ENCODE assay signal across 21 cellular contexts in the genomic region with DNA sequence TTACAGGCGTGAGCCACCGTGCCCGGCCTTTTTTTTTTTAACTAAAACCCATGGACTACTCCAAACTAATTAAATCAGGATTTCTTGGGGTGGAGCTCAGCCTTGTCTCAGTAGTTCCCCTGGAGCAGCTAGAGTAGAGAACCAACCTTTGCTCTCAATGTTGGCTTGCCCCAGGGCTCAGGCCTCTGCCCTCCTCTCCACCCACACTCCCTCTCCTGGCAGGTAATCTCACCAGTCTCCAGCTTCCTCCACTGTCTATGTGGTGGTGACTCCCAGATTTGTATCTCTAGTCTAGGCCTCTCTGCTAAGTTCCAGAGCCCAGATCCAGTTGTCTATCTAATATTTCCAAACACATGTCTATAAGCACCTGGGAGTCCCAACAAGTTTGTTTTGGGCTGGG. TPM values are rescaled to one million over a fixed set of nuclear protein-coding genes. Genes with fewer than 3 reads are reported as not detected.
DNase-seq lines count a peak whose midpoint lies in the region; FAIRE-seq and TF ChIP-seq lines count a peak whose summit lies in the region.
"Had no signal": no experiment of that assay in that cellular context is flagged by ENCODE, and none has a peak within 500 bp of the region (broad histone marks: within the 10 kb centered on the region; RNA-seq: fewer than 3 reads in every experiment).

No MANE protein-coding gene starts in this region.

- H3K9me3 ChIP-seq in H1 (ENCODE audit: insufficient read depth in 2 of 2, low read depth in 1 of 2, low read length in 1 of 2) (no peaks in the 10 kb centered on the region), sigmoid colon (no peaks in the 10 kb centered on the region)
- H3K9me3 ChIP-seq: heart right ventricle, ovary, tibial artery had no signal

- H2BK20ac ChIP-seq in H1 (ENCODE audit: low read length) = peak overlapping the region; percentile 72; the same call in 1 of the 2 replicates

- H2BK15ac ChIP-seq in H1 (ENCODE audit: low read length) (no peak overlapping the region), mesendoderm (replicated peaks; ENCODE audit: low read depth) (no peak overlapping the region)

- H2AK5ac ChIP-seq in H1 (ENCODE audit: low read depth, low read length) (no peak overlapping the region), mesendoderm (ENCODE audit: low read length) (no peak overlapping the region)

- no peak for TF ChIP-seq EP300 in H1 (IDR thresholded peaks at IDR 0.05; ENCODE audit: borderline replicate concordance in 1 of 2, low read depth in 2 of 2, low read length in 2 of 2)
- TF ChIP-seq EP300 in sigmoid colon (IDR thresholded peaks at IDR 0.05) = no peak

- H2BK120ac ChIP-seq in H1 (replicated peaks; ENCODE audit: low read depth, low read length) (no peak overlapping the region), mesendoderm (ENCODE audit: low read depth, low read length) (no peak overlapping the region)

- peak in 1 of 2 experiments; percentile 23; a peak in 1 of 4 replicates for TF ChIP-seq RAD21 in H1 (IDR thresholded peaks at IDR 0.05 in 1 of 2, conservative IDR thresholded peaks at IDR 0.05 in 1 of 2; ENCODE audit: low read depth in 2 of 2, low read length in 2 of 2)

- no peak overlapping the region for H4K5ac ChIP-seq in H1 (ENCODE audit: insufficient read length, low read depth, low read length)
- H4K5ac ChIP-seq in mesendoderm (ENCODE audit: low read length) = no peak overlapping the region

- H3K79me1 ChIP-seq in H1 (ENCODE audit: low read depth, low read length) (no peaks in the 10 kb centered on the region), mesendoderm (ENCODE audit: low read length) (no peaks in the 10 kb centered on the region)

- H3K4me3 ChIP-seq in H1 (ENCODE audit: extremely low read depth in 1 of 4, insufficient read depth in 2 of 4, low read depth in 3 of 4, low read length in 4 of 4) (no peak overlapping the region), mesendoderm (ENCODE audit: low read length) (no peak overlapping the region), sigmoid colon (no peak overlapping the region)
- H3K4me3 ChIP-seq: heart right ventricle, ovary, tibial artery had no signal

- FAIRE-seq in H1 (lab: Jason Lieb, UNC) = no peak

- H3K56ac ChIP-seq in H1 (replicated peaks; ENCODE audit: insufficient read length, low read depth, low read length) (no peak overlapping the region), mesendoderm (ENCODE audit: low read length) (no peak overlapping the region)

- peak overlapping the region; percentile 9; the same call in 1 of the 2 replicates for H3K18ac ChIP-seq in H1 (ENCODE audit: extremely low read depth, low read length)
- no peak overlapping the region for H3K18ac ChIP-seq in mesendoderm (ENCODE audit: low read length)

- H3K23ac ChIP-seq in H1 (ENCODE audit: insufficient read length) (no peak overlapping the region), mesendoderm (ENCODE audit: low read length) (no peak overlapping the region)

- intact Hi-C loops in sigmoid colon (cut with DNase I) = no loop called here

- no peak overlapping the region for H3K14ac ChIP-seq in H1 (ENCODE audit: insufficient read length)

- POLR2A ChIA-PET in H1 (lab: Charles Lee; ENCODE audit: partially characterized antibody) = interaction anchor here (0.9 to 1.6 kb wide), 4 partner anchors 13 to 25 kb away, joined by 3 to 6 read pairs (median 4); no protein-coding TSS in a partner anchor
- POLR2A ChIA-PET in HEK293T (lab: Yijun Ruan, JAX) = no interaction called here

- H4K20me1 ChIP-seq in H1 (replicated peaks in 1 of 2; ENCODE audit: control insufficient read depth in 1 of 2, insufficient read depth in 2 of 2, low read length in 2 of 2) = no peaks in the 10 kb centered on the region

- no peaks in the 10 kb centered on the region for H3K36me3 ChIP-seq in H1 (ENCODE audit: control insufficient read depth in 2 of 4, insufficient read depth in 4 of 4, low read length in 3 of 4)
- H3K36me3 ChIP-seq in mesendoderm (ENCODE audit: control insufficient read depth, insufficient read depth, low read length) = no peaks in the 10 kb centered on the region
- no peaks in the 10 kb centered on the region for H3K36me3 ChIP-seq in sigmoid colon
- H3K36me3 ChIP-seq: heart right ventricle, ovary, tibial artery had no signal

- CTCF ChIA-PET in H1 (lab: Charles Lee; ENCODE audit: partially characterized antibody) (interaction anchor here (0.7 to 2.4 kb wide), 4 partner anchors 18 to 55 kb away, joined by 3 to 9 read pairs (median 4); no protein-coding TSS in a partner anchor), HEK293T (lab: Yijun Ruan, JAX) (no interaction called here)

- TF ChIP-seq POLR2A in H1 (IDR thresholded peaks at IDR 0.05; ENCODE audit: control extremely low read depth in 1 of 2, low read depth in 2 of 2, low read length in 2 of 2) (no peak), sigmoid colon (IDR thresholded peaks at IDR 0.05) (no peak)

- no peaks in the 10 kb centered on the region for H3K27me3 ChIP-seq in H1 (replicated peaks in 1 of 4; ENCODE audit: control insufficient read depth in 3 of 4, extremely low read depth in 1 of 4, insufficient read depth in 3 of 4, low read length in 3 of 4)
- no peaks in the 10 kb centered on the region for H3K27me3 ChIP-seq in mesendoderm (ENCODE audit: insufficient read depth, low read length, poor library complexity)
- no peaks in the 10 kb centered on the region for H3K27me3 ChIP-seq in sigmoid colon
- H3K27me3 ChIP-seq: heart right ventricle, ovary, tibial artery had no signal

- H3K4ac ChIP-seq in H1 (replicated peaks; ENCODE audit: insufficient read length, low read depth, low read length) = no peak overlapping the region
- H3K4ac ChIP-seq in mesendoderm (ENCODE audit: low read depth, low read length) = no peak overlapping the region

- TF ChIP-seq CTCF in H1 (IDR thresholded peaks at IDR 0.05; ENCODE audit: control extremely low read depth in 1 of 3, insufficient read depth in 1 of 3, low read depth in 1 of 3, low read length in 3 of 3) = peak in 1 of 3 experiments; percentile 10; a peak in 1 of 4 replicates
- no peak for TF ChIP-seq CTCF in sigmoid colon (IDR thresholded peaks at IDR 0.05)

- in situ Hi-C loops in Caki2 (cut with HindIII; ENCODE audit: low pct_unique_long_range_greater_than_20kb, low sequenced_read_pairs) = no loop called here

- H3K23me2 ChIP-seq in H1 (ENCODE audit: low read depth, low read length) = no peaks in the 10 kb centered on the region; the same call in 1 of the 2 replicates

- DNase-seq in Caki2 (ENCODE audit: low read depth) (peak; percentile 10), HuH-7.5 (ENCODE audit: low spot score) (peak; percentile 39), H1 (ENCODE audit: low read depth in 1 of 2, low spot score in 2 of 2) (no peak), mesendoderm (peak; percentile 49), HEK293T (ENCODE audit: extremely low spot score) (no peak), HCEC 1CT (no peak), iPS-NIHi11 (ENCODE audit: low spot score) (no peak), sigmoid colon (no peak)
- DNase-seq: activated CD4-positive, alpha-beta T cell treated with anti-CD3 and anti-CD28 coated beads, Interleukin-2, amount 10 ng/mL, durations not matched to agents 7 days and 5 days; activated CD8-positive, alpha-beta memory T cell treated with anti-CD3 and anti-CD28 coated beads, Interleukin-2, amount 50 U/mL, for 48 hours; activated gamma-delta T cell; CD4-positive, alpha-beta memory T cell; DND-41; heart right ventricle; naive B cell; NCI-H1105; NCI-H524; ovary; stimulated activated naive CD8-positive, alpha-beta T cell treated with anti-CD3 and anti-CD28 coated beads, Interleukin-15, Interleukin-2, amounts not matched to agents 100 U/mL and 50 U/mL, for 24 hours; T-cell; tibial artery had no signal

- no peak overlapping the region for H3K27ac ChIP-seq in H1 (ENCODE audit: low read depth, low read length)
- no peak overlapping the region for H3K27ac ChIP-seq in mesendoderm (ENCODE audit: low read depth, low read length)
- no peak overlapping the region for H3K27ac ChIP-seq in sigmoid colon
- H3K27ac ChIP-seq: heart right ventricle, ovary, tibial artery had no signal

- H4K8ac ChIP-seq in H1 (ENCODE audit: extremely low read depth, insufficient read depth, low read length) (no peak overlapping the region), mesendoderm (ENCODE audit: low read depth, low read length) (no peak overlapping the region)

- H2BK5ac ChIP-seq in H1 (ENCODE audit: low read depth, low read length) (0 out of 2 replicates have a peak overlapping the region, but pooled peaks have one; percentile 60), mesendoderm (ENCODE audit: low read length) (no peak overlapping the region)

- H3K9ac ChIP-seq in H1 (replicated peaks in 1 of 4; ENCODE audit: extremely low read depth in 1 of 4, low read depth in 3 of 4, low read length in 3 of 4) (no peak overlapping the region), mesendoderm (ENCODE audit: low read length) (no peak overlapping the region)

- 87% methylated on average over 3 of the region's 3 CpGs; no CpG with 5 or more reads in 1 of the 2 experiments for WGBS in H1 (ENCODE audit: extremely low coverage in 1 of 2, insufficient coverage in 1 of 2, insufficient read length in 1 of 2, insufficient replicate concordance in 2 of 2, low coverage in 1 of 2, low lambda C conversion rate in 2 of 2, missing lambda C conversion rate in 1 of 2), 2 experiments
- WGBS in mesendoderm (ENCODE audit: extremely low coverage, insufficient coverage, low lambda C conversion rate) = no CpG with 5 or more reads among the region's 3 CpGs
- WGBS in sigmoid colon, 2 donors = 23 to 78% methylated on average over 3 of the region's 3 CpGs

- H3K4me1 ChIP-seq in H1 (replicated peaks in 1 of 4; ENCODE audit: control insufficient read depth in 3 of 4, insufficient read depth in 4 of 4, low read length in 3 of 4) (peaks cover 0 to 18% (median 7%) of the 10 kb centered on the region in 4 experiments; a peak in 6 of 7 replicates), mesendoderm (ENCODE audit: control insufficient read depth, low read depth, low read length) (no peaks in the 10 kb centered on the region), sigmoid colon (no peaks in the 10 kb centered on the region)
- H3K4me1 ChIP-seq: heart right ventricle, tibial artery had no signal

- no peaks in the 10 kb centered on the region for H3K79me2 ChIP-seq in H1 (ENCODE audit: control insufficient read depth in 1 of 2, insufficient read depth in 2 of 2, low read length in 2 of 2)
- H3K79me2 ChIP-seq in mesendoderm (ENCODE audit: control insufficient read depth, insufficient read depth, low read length) = no peaks in the 10 kb centered on the region

- H2AFZ ChIP-seq in H1 (ENCODE audit: low read length) = no peak overlapping the region

- peak overlapping the region; percentile 81; the same call in 1 of the 2 replicates for H2BK12ac ChIP-seq in H1 (ENCODE audit: low read depth, low read length)

- no peak overlapping the region for H4K91ac ChIP-seq in H1 (replicated peaks; ENCODE audit: insufficient read length, low read length)

- no peak overlapping the region for H3K4me2 ChIP-seq in H1 (ENCODE audit: insufficient read depth in 1 of 2, low read depth in 2 of 2, low read length in 2 of 2)
- H3K4me2 ChIP-seq in mesendoderm (ENCODE audit: low read length) = no peak overlapping the region

RNA-seq across cellular contexts. Expression of gene MTA3, which starts 9.6 kb away (rescaled TPM):
- total RNA-seq in Caki2 (2014; rRNA removed; shearing (Covaris generic); ENCODE audit: low replicate concordance) = 31.2 and 31.6 TPM in 2 replicates
- 184 and 197 TPM in 2 replicates for total RNA-seq in H1 (2021; fragmentation: NEBNext Ultra II Directional; extraction: Animal tissue kit (Norgen Biotek cat#: 25700))
- polyA plus RNA-seq in H1 (2011; rRNA removed) (106 and 125 TPM in 2 replicates), sigmoid colon (10 to 100 TPM; 24.5 to 29.8 (median 27.0) TPM)
- polyA plus RNA-seq in H1 (2011; cell fraction: cytosol; rRNA removed) = 153 TPM
- 79.8 TPM for polyA plus RNA-seq in H1 (2011; cell fraction: nucleus; rRNA removed)
- 146 to 179 TPM (median 156 TPM) in 4 replicates for polyA plus RNA-seq in H1 (2012, experiment 1 of 2)
- polyA plus RNA-seq in H1 (2012, experiment 2 of 2) = 33.2 TPM
- polyA plus RNA-seq in H1 (2013, experiment 1 of 2) = 117 TPM
- polyA plus RNA-seq in H1 (2013, experiment 2 of 2) = 125 TPM
- 124 and 135 TPM in 2 replicates for polyA minus RNA-seq in H1 (2011; rRNA and poly(A)+ RNA removed)
- polyA minus RNA-seq in H1 (2011; cell fraction: cytosol; rRNA and poly(A)+ RNA removed) = 72.2 TPM
- 120 TPM for polyA minus RNA-seq in H1 (2011; cell fraction: nucleus; rRNA and poly(A)+ RNA removed)
- 81.4 TPM for polyA plus RNA-seq in mesendoderm (2013, experiment 1 of 2)
- 78.4 TPM for polyA plus RNA-seq in mesendoderm (2013, experiment 2 of 2)
- total RNA-seq in sigmoid colon = 10 to 100 TPM; 33.9 to 53.2 (median 38.9) TPM

Comparison
In these comparisons a context has a peak if more than half of its experiments do, and no peak if none do; other contexts are left out.
1. DNase-seq: peak in Caki2 (single experiment), HuH-7.5 (single experiment) and mesendoderm (single experiment); none in H1 (0 of 2), HEK293T (single experiment), HCEC 1CT (single experiment), iPS-NIHi11 (single experiment) and sigmoid colon (single experiment).